12 cellular contexts compared by ENCODE assay signal in the genomic region with DNA sequence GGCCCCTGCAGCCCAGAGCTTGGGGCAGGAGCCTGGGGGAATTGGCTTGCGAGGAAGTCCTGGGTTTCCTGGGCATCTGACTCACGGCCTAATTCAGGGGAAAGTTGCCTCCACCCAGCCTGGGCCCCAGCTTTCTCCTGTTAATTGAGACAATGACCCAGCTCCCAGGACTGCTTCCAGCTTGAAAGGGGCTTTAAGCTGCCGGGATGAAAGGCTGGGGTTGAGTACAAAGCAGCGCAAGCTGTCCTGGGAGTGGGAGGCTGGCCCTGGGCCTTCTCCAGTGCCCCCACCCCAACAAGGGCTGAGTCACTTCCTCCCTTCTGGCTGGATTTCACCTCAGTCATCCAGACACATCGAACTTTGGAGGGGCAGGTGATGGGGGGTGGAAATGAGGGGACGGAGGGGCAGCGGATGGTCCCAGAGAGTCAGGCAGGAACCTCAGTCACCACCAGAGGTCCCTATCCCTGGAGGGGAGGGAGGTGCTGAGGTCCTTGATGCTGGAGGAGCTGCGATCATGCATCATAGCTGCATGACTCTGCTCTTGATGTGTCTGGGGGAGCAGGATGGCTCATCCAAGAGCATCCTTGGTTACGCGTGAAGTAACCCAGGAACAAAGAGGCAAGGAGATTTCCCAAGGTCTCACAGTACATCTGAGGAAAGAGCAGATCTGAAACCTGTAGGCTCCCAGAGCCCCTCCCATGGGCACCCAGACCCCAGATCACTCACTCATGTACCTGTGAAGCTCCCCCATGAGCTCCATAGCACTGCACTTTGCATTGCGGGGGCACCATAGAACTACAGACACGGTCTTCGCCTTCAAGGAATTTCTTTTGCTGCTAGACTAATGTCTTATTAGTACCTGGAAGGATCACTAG. TPM values are rescaled to one million over a fixed set of nuclear protein-coding genes. Genes with fewer than 3 reads are reported as not detected.
DNase-seq lines count a peak whose midpoint lies in the region; ATAC-seq and TF ChIP-seq lines count a peak whose summit lies in the region.
"Had no signal": no experiment of that assay in that cellular context is flagged by ENCODE, and none has a peak within 500 bp of the region (broad histone marks: within the 10 kb centered on the region; RNA-seq: fewer than 3 reads in every experiment).

No MANE protein-coding gene starts in this region.

- peak; percentile 29 for TF ChIP-seq CTCF in AG09319 (IDR thresholded peaks at IDR 0.05; ENCODE audit: low read depth, low read length)
- peak; percentile 70 for TF ChIP-seq CTCF in endodermal cell (conservative IDR thresholded peaks at IDR 0.05)
- TF ChIP-seq CTCF in mucosa of descending colon (IDR thresholded peaks at IDR 0.05), result no peak

- no peak for ATAC-seq in mucosa of descending colon
- ATAC-seq in HG02852 (IDR thresholded peaks at IDR 0.05; ENCODE audit: unreplicated experiment), result no peak

- H3K4me1 ChIP-seq in endodermal cell (ENCODE audit: control insufficient read depth, insufficient read depth, low read length), result no peaks in the 10 kb centered on the region
- peaks cover 21% of the 10 kb centered on the region for H3K4me1 ChIP-seq in mucosa of descending colon (ENCODE audit: low read depth)

- peaks cover 60% of the 10 kb centered on the region for H3K27me3 Mint-ChIP-seq in endodermal cell (ENCODE audit: insufficient read depth)

- no peaks in the 10 kb centered on the region for H3K9me3 ChIP-seq in endodermal cell (ENCODE audit: control insufficient read depth, low read length)
- no peaks in the 10 kb centered on the region for H3K9me3 ChIP-seq in mucosa of descending colon
- H3K9me3 ChIP-seq: neutrophil had no signal

- intact Hi-C loops in mucosa of descending colon (cut with DNase I, micrococcal nuclease), result loop anchor here in 1 of 2 donors (5.0 kb wide), 1 partner anchor 41 kb away; no protein-coding TSS in a partner anchor

- H3K4me1 Mint-ChIP-seq in endodermal cell, result peaks cover 2% of the 10 kb centered on the region
- H3K4me1 Mint-ChIP-seq: central memory CD8-positive, alpha-beta T cell had no signal

- H3K4me3 ChIP-seq in endodermal cell (ENCODE audit: low read length) (no peak overlapping the region), mucosa of descending colon (no peak overlapping the region)

- DNase-seq in AG09319 (ENCODE audit: extremely low read depth, low read depth), result no peak
- peak; percentile 25 for DNase-seq in MV-4-11 (lab: John Stamatoyannopoulos, UW)
- peak; percentile 78 for DNase-seq in endodermal cell
- peak in 2 of 3 donors; percentile 5 to 23 for DNase-seq in mucosa of descending colon
- no peak for DNase-seq in DMS114 treated with DMSO at 0.1 percent for 48 hours (lab: John Stamatoyannopoulos, UW; ENCODE audit: unreplicated experiment)
- no peak for DNase-seq in NOMO-1 treated with DMSO at 0.1 percent for 48 hours (lab: John Stamatoyannopoulos, UW; ENCODE audit: unreplicated experiment)
- no peak for DNase-seq in COLO668 (lab: John Stamatoyannopoulos, UW; ENCODE audit: unreplicated experiment)
- DNase-seq: T-helper 2 cell had no signal

- H3K9me3 Mint-ChIP-seq in endodermal cell, result no peaks in the 10 kb centered on the region
- H3K9me3 Mint-ChIP-seq: central memory CD8-positive, alpha-beta T cell had no signal

- H3K27me3 ChIP-seq in endodermal cell (ENCODE audit: control insufficient read depth, insufficient read depth, low read length, poor library complexity, severe bottlenecking), result peaks cover 30% of the 10 kb centered on the region

- 77 to 86% methylated on average over 7 to 13 of the region's 13 CpGs for WGBS in endodermal cell (ENCODE audit: insufficient coverage in 1 of 2, insufficient read length in 1 of 2), 2 experiments

- no peak overlapping the region for H3K9ac ChIP-seq in endodermal cell (ENCODE audit: extremely low read depth, low read length, poor library complexity, severe bottlenecking)

- H3K4me3 Mint-ChIP-seq in endodermal cell, result no peak overlapping the region
- H3K4me3 Mint-ChIP-seq: central memory CD8-positive, alpha-beta T cell had no signal

- H3K27ac ChIP-seq in endodermal cell (ENCODE audit: low read depth, low read length), result peak overlapping the region; percentile 24
- H3K27ac ChIP-seq: neutrophil had no signal

- H3K36me3 Mint-ChIP-seq in endodermal cell (ENCODE audit: low read depth), result no peaks in the 10 kb centered on the region

- no peaks in the 10 kb centered on the region for H3K36me3 ChIP-seq in endodermal cell (ENCODE audit: control insufficient read depth, insufficient read depth, low read length)
- no peaks in the 10 kb centered on the region for H3K36me3 ChIP-seq in mucosa of descending colon (ENCODE audit: low read depth)
- H3K36me3 ChIP-seq: neutrophil had no signal

- no peak overlapping the region for H3K27ac Mint-ChIP-seq in endodermal cell

RNA-seq across cellular contexts. Expression of gene OAF, which starts 30.0 kb away (rescaled TPM):
- total RNA-seq in endodermal cell (1 to 10 TPM; 1.7 to 3.6 TPM), mucosa of descending colon (100 to 1,000 TPM in 2 of 3 donors, 10 to 100 TPM in 1; 96.4 to 217 (median 133) TPM)
- polyA plus RNA-seq in endodermal cell (2013, experiment 1 of 2), result 15.1 TPM
- 14.4 TPM for polyA plus RNA-seq in endodermal cell (2013, experiment 2 of 2)

RNA-seq across cellular contexts. Expression of gene TRIM29, which starts 42.9 kb away (rescaled TPM):
- not detected for total RNA-seq in endodermal cell
- polyA plus RNA-seq in endodermal cell (2013, experiment 1 of 2), result not detected
- polyA plus RNA-seq in endodermal cell (2013, experiment 2 of 2), result 0.17 TPM
- total RNA-seq in mucosa of descending colon, result 1 to 10 TPM; 4.0 to 6.3 (median 5.4) TPM
- total RNA-seq: LHCN-M2 had no signal

RNA-seq across cellular contexts. Expression of gene POU2F3, which starts 59.1 kb away (rescaled TPM):
- total RNA-seq in endodermal cell (under 1 TPM in 1 of 2 donors, not detected in 1; 0.46 TPM), mucosa of descending colon (1 to 10 TPM; 1.1 to 3.0 (median 2.2) TPM)
- 0.18 TPM for polyA plus RNA-seq in endodermal cell (2013, experiment 1 of 2)
- polyA plus RNA-seq in endodermal cell (2013, experiment 2 of 2), result 0.12 TPM
- total RNA-seq: LHCN-M2 had no signal

Comparison
In these comparisons a context has a peak if more than half of its experiments do, and no peak if none do; other contexts are left out.
1. DNase-seq: peak in MV-4-11 (single experiment), endodermal cell (single experiment) and mucosa of descending colon (2 of 3); none in AG09319 (single experiment), DMS114 treated with DMSO at 0.1 percent for 48 hours (single experiment), NOMO-1 treated with DMSO at 0.1 percent for 48 hours (single experiment) and COLO668 (single experiment).
2. RNA of gene OAF, which starts 30.0 kb away (total RNA-seq): 96.4 to 217 TPM in mucosa of descending colon; 1.7 to 3.6 TPM in endodermal cell; every median in the first group is over 10 times any median in the second.
3. RNA of gene TRIM29, which starts 42.9 kb away (total RNA-seq): 4.0 to 6.3 TPM in mucosa of descending colon; not detected in endodermal cell; every median in the first group is over 4 times any median in the second.